In genomic region chr20:35878113-35878620, GRCh38 we compare ENCODE assay signal across 19 cellular contexts.
DNase-seq lines count a peak whose midpoint lies in the region; ATAC-seq and TF ChIP-seq lines count a peak whose summit lies in the region.
"Had no signal": no experiment of that assay in that cellular context is flagged by ENCODE, and none has a peak within 500 bp of the region (broad histone marks: within the 10 kb centered on the region; RNA-seq: fewer than 3 reads in every experiment).

No MANE protein-coding gene starts in this region.

- no peak overlapping the region for H3K4me3 Mint-ChIP-seq in activated T-cell treated with anti-CD3 and anti-CD28 coated beads, Interleukin-2, amount 50 U/mL, for 24 hours
- no peak overlapping the region for H3K4me3 Mint-ChIP-seq in activated T-cell treated with anti-CD3 and anti-CD28 coated beads, Interleukin-2, amount 50 U/mL, for 4 hours
- H3K4me3 Mint-ChIP-seq in IgD-negative memory B cell (no peak overlapping the region), osteocyte (ENCODE audit: unreplicated experiment) (no peak overlapping the region)
- H3K4me3 Mint-ChIP-seq: CD8-positive, alpha-beta T cell; GM23338 had no signal

- H3K27me3 ChIP-seq in endocrine pancreas (ENCODE audit: control insufficient read depth, insufficient read depth, low read length) = no peaks in the 10 kb centered on the region
- no peaks in the 10 kb centered on the region for H3K27me3 ChIP-seq in MG63

- H3K4me1 ChIP-seq in endocrine pancreas (ENCODE audit: control insufficient read depth, insufficient read depth, low read length) = no peaks in the 10 kb centered on the region

- peaks cover 42% of the 10 kb centered on the region for H3K36me3 Mint-ChIP-seq in activated T-cell treated with anti-CD3 and anti-CD28 coated beads, Interleukin-2, amount 50 U/mL, for 24 hours (ENCODE audit: low read depth)
- peaks cover 9% of the 10 kb centered on the region for H3K36me3 Mint-ChIP-seq in activated T-cell treated with anti-CD3 and anti-CD28 coated beads, Interleukin-2, amount 50 U/mL, for 4 hours (ENCODE audit: insufficient read depth)
- H3K36me3 Mint-ChIP-seq in IgD-negative memory B cell = peaks cover 3% of the 10 kb centered on the region
- H3K36me3 Mint-ChIP-seq in osteocyte (ENCODE audit: unreplicated experiment) = peaks cover 8% of the 10 kb centered on the region

- no peaks in the 10 kb centered on the region for H3K9me3 Mint-ChIP-seq in activated T-cell treated with anti-CD3 and anti-CD28 coated beads, Interleukin-2, amount 50 U/mL, for 24 hours
- H3K9me3 Mint-ChIP-seq in activated T-cell treated with anti-CD3 and anti-CD28 coated beads, Interleukin-2, amount 50 U/mL, for 4 hours = no peaks in the 10 kb centered on the region
- H3K9me3 Mint-ChIP-seq in IgD-negative memory B cell = no peaks in the 10 kb centered on the region
- H3K9me3 Mint-ChIP-seq in osteocyte (ENCODE audit: unreplicated experiment) = no peaks in the 10 kb centered on the region
- H3K9me3 Mint-ChIP-seq: CD8-positive, alpha-beta T cell; GM23338 had no signal

- peaks cover 23% of the 10 kb centered on the region for H3K4me1 Mint-ChIP-seq in activated T-cell treated with anti-CD3 and anti-CD28 coated beads, Interleukin-2, amount 50 U/mL, for 24 hours (ENCODE audit: low read depth)
- H3K4me1 Mint-ChIP-seq in activated T-cell treated with anti-CD3 and anti-CD28 coated beads, Interleukin-2, amount 50 U/mL, for 4 hours (ENCODE audit: low read depth) = peaks cover 8% of the 10 kb centered on the region
- peaks cover 0 to 7% (median 0%) of the 10 kb centered on the region in 3 donors for H3K4me1 Mint-ChIP-seq in IgD-negative memory B cell
- peaks cover 54% of the 10 kb centered on the region for H3K4me1 Mint-ChIP-seq in osteocyte (ENCODE audit: unreplicated experiment)

- peak overlapping the region; percentile 7 for H3K27ac Mint-ChIP-seq in activated T-cell treated with anti-CD3 and anti-CD28 coated beads, Interleukin-2, amount 50 U/mL, for 24 hours
- H3K27ac Mint-ChIP-seq in IgD-negative memory B cell (peak overlapping the region in 2 of 3 donors; percentile 8 to 52), osteocyte (ENCODE audit: unreplicated experiment) (peak overlapping the region; percentile 42)
- H3K27ac Mint-ChIP-seq: GM23338 had no signal

- H3K36me3 ChIP-seq in endocrine pancreas (ENCODE audit: control insufficient read depth, insufficient read depth, low read length) (no peaks in the 10 kb centered on the region), MG63 (peaks cover 44% of the 10 kb centered on the region)

- H3K4me3 ChIP-seq in endocrine pancreas (ENCODE audit: control insufficient read depth, insufficient read depth, low read length) (peak overlapping the region; percentile 10), MG63 (no peak overlapping the region)
- H3K4me3 ChIP-seq: GM23338, K562, PC-9 had no signal

- ATAC-seq in activated T-cell treated with anti-CD3 and anti-CD28 coated beads, Interleukin-2, amount 50 U/mL, for 4 hours = no peak
- ATAC-seq: CD8-positive, alpha-beta T cell; GM23338; K562 had no signal

- no peaks in the 10 kb centered on the region for H3K9me3 ChIP-seq in endocrine pancreas (ENCODE audit: control insufficient read depth, low read length)
- no peaks in the 10 kb centered on the region for H3K9me3 ChIP-seq in MG63

- DNase-seq in activated T-cell treated with anti-CD3 and anti-CD28 coated beads, Interleukin-2, amount 50 U/mL, for 24 hours = no peak
- no peak for DNase-seq in activated T-cell treated with anti-CD3 and anti-CD28 coated beads, Interleukin-2, amount 50 U/mL, for 4 hours
- DNase-seq in osteocyte (ENCODE audit: extremely low spot score, unreplicated experiment) (no peak), NAMALWA (ENCODE audit: low spot score) (no peak), NCI-H2196 (lab: John Stamatoyannopoulos, UW; ENCODE audit: unreplicated experiment) (no peak), MG63 (no peak)
- DNase-seq: Calu3; CD8-positive, alpha-beta T cell; GF-D8; HCEC 1CT; NCI-H1105 treated with DMSO at 0.1 percent for 48 hours; NCI-H1694; NCI-H2081 treated with DMSO at 0.1 percent for 48 hours; NCI-H748 treated with DMSO at 0.1 percent for 48 hours; PC-9 had no signal

- no peak for TF ChIP-seq CTCF in osteocyte (IDR thresholded peaks at IDR 0.05)

- no peak overlapping the region for H3K9ac ChIP-seq in endocrine pancreas (ENCODE audit: control insufficient read depth, insufficient read depth, low read length)

- no peaks in the 10 kb centered on the region for H3K27me3 Mint-ChIP-seq in activated T-cell treated with anti-CD3 and anti-CD28 coated beads, Interleukin-2, amount 50 U/mL, for 24 hours
- H3K27me3 Mint-ChIP-seq in activated T-cell treated with anti-CD3 and anti-CD28 coated beads, Interleukin-2, amount 50 U/mL, for 4 hours (ENCODE audit: low read depth) = no peaks in the 10 kb centered on the region
- H3K27me3 Mint-ChIP-seq in IgD-negative memory B cell (no peaks in the 10 kb centered on the region), osteocyte (ENCODE audit: unreplicated experiment) (no peaks in the 10 kb centered on the region)
